2 cellular contexts compared by ENCODE assay signal in genomic region chr1:110241516-110241915, GRCh38.
TF ChIP-seq lines count a peak whose summit lies in the region.

No MANE protein-coding gene starts in this region.

TF ChIP-seq in SK-N-SH, 30 proteins besides CTCF, POLR2A, EP300 and RAD21 (continued from another document):
- TF ChIP-seq EZH2phosphoT487 (IDR thresholded peaks at IDR 0.05; ENCODE audit: borderline replicate concordance, low read depth) = no peak
- TF ChIP-seq NRF1 (IDR thresholded peaks at IDR 0.05; ENCODE audit: low read depth, low read length) = no peak
- no peak for TF ChIP-seq TAF1 (IDR thresholded peaks at IDR 0.05; ENCODE audit: borderline replicate concordance, low read depth, low read length)
- TF ChIP-seq JUND (IDR thresholded peaks at IDR 0.05) = no peak
- no peak for TF ChIP-seq NFIC (IDR thresholded peaks at IDR 0.05; ENCODE audit: borderline replicate concordance)
- no peak for TF ChIP-seq GABPA (IDR thresholded peaks at IDR 0.05; ENCODE audit: low read depth)
- TF ChIP-seq, protein P1, sequence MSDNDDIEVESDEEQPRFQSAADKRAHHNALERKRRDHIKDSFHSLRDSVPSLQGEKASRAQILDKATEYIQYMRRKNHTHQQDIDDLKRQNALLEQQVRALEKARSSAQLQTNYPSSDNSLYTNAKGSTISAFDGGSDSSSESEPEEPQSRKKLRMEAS (IDR thresholded peaks at IDR 0.05; ENCODE audit: low read depth) = no peak
- no peak for TF ChIP-seq REST (IDR thresholded peaks at IDR 0.05; ENCODE audit: low read depth, low read length)
- no peak for TF ChIP-seq RCOR1 (IDR thresholded peaks at IDR 0.05; ENCODE audit: low read length)
- no peak for TF ChIP-seq CHD2 (IDR thresholded peaks at IDR 0.05; ENCODE audit: low read length, partially characterized antibody)
- TF ChIP-seq USF1 (IDR thresholded peaks at IDR 0.05; ENCODE audit: borderline replicate concordance, low read depth) = no peak
- TF ChIP-seq FOXM1 (IDR thresholded peaks at IDR 0.05; ENCODE audit: low read depth) = no peak
- TF ChIP-seq SMC3 (IDR thresholded peaks at IDR 0.05; ENCODE audit: low read depth, low read length) = no peak
- TF ChIP-seq ELF1 (IDR thresholded peaks at IDR 0.05) = no peak
- TF ChIP-seq RXRA (IDR thresholded peaks at IDR 0.05; ENCODE audit: borderline replicate concordance, low read depth) = no peak
- TF ChIP-seq SIN3A (IDR thresholded peaks at IDR 0.05; ENCODE audit: borderline replicate concordance, low read depth, low read length) = no peak
TF ChIP-seq in SK-N-SH: peak in this region for 0.

TF ChIP-seq in GM23338, 12 proteins besides CTCF, POLR2A, EP300 and RAD21 (continued from another document):
- TF ChIP-seq, protein P2, sequence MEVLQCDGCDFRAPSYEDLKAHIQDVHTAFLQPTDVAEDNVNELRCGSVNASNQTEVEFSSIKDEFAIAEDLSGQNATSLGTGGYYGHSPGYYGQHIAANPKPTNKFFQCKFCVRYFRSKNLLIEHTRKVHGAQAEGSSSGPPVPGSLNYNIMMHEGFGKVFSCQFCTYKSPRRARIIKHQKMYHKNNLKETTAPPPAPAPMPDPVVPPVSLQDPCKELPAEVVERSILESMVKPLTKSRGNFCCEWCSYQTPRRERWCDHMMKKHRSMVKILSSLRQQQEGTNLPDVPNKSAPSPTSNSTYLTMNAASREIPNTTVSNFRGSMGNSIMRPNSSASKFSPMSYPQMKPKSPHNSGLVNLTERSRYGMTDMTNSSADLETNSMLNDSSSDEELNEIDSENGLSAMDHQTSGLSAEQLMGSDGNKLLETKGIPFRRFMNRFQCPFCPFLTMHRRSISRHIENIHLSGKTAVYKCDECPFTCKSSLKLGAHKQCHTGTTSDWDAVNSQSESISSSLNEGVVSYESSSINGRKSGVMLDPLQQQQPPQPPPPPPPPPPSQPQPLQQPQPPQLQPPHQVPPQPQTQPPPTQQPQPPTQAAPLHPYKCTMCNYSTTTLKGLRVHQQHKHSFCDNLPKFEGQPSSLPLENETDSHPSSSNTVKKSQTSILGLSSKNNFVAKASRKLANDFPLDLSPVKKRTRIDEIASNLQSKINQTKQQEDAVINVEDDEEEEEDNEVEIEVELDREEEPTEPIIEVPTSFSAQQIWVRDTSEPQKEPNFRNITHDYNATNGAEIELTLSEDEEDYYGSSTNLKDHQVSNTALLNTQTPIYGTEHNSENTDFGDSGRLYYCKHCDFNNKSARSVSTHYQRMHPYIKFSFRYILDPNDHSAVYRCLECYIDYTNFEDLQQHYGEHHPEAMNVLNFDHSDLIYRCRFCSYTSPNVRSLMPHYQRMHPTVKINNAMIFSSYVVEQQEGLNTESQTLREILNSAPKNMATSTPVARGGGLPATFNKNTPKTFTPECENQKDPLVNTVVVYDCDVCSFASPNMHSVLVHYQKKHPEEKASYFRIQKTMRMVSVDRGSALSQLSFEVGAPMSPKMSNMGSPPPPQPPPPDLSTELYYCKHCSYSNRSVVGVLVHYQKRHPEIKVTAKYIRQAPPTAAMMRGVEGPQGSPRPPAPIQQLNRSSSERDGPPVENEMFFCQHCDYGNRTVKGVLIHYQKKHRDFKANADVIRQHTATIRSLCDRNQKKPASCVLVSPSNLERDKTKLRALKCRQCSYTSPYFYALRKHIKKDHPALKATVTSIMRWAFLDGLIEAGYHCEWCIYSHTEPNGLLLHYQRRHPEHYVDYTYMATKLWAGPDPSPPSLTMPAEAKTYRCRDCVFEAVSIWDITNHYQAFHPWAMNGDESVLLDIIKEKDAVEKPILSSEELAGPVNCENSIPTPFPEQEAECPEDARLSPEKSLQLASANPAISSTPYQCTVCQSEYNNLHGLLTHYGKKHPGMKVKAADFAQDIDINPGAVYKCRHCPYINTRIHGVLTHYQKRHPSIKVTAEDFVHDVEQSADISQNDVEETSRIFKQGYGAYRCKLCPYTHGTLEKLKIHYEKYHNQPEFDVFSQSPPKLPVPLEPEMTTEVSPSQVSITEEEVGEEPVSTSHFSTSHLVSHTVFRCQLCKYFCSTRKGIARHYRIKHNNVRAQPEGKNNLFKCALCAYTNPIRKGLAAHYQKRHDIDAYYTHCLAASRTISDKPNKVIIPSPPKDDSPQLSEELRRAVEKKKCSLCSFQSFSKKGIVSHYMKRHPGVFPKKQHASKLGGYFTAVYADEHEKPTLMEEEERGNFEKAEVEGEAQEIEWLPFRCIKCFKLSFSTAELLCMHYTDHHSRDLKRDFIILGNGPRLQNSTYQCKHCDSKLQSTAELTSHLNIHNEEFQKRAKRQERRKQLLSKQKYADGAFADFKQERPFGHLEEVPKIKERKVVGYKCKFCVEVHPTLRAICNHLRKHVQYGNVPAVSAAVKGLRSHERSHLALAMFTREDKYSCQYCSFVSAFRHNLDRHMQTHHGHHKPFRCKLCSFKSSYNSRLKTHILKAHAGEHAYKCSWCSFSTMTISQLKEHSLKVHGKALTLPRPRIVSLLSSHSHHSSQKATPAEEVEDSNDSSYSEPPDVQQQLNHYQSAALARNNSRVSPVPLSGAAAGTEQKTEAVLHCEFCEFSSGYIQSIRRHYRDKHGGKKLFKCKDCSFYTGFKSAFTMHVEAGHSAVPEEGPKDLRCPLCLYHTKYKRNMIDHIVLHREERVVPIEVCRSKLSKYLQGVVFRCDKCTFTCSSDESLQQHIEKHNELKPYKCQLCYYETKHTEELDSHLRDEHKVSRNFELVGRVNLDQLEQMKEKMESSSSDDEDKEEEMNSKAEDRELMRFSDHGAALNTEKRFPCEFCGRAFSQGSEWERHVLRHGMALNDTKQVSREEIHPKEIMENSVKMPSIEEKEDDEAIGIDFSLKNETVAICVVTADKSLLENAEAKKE (CRISPR knock-in tag; IDR thresholded peaks at IDR 0.05) = no peak
- TF ChIP-seq POLR2AphosphoS5 (IDR thresholded peaks at IDR 0.05; ENCODE audit: low read depth) (no peak), EZH2 (IDR thresholded peaks at IDR 0.05; ENCODE audit: low read depth, unreplicated experiment) (no peak), EZH2phosphoT487 (IDR thresholded peaks at IDR 0.05; ENCODE audit: unreplicated experiment) (no peak), ZNF114 (CRISPR knock-in tag; IDR thresholded peaks at IDR 0.05) (no peak), NANOG (IDR thresholded peaks at IDR 0.05; ENCODE audit: borderline replicate concordance) (no peak), REST (IDR thresholded peaks at IDR 0.05; ENCODE audit: unreplicated experiment) (no peak), STAT1 (IDR thresholded peaks at IDR 0.05; ENCODE audit: unreplicated experiment) (no peak), CREB1 (CRISPR knock-in tag; IDR thresholded peaks at IDR 0.05; ENCODE audit: low read depth) (no peak), ZNF331 (CRISPR knock-in tag; IDR thresholded peaks at IDR 0.05; ENCODE audit: low read depth) (no peak)
